In genomic region chr1:51667556-51667955, GRCh38 we compare ENCODE assay signal across 15 cellular contexts. TPM values are rescaled to one million over a fixed set of nuclear protein-coding genes. Genes with fewer than 3 reads are reported as not detected.
DNase-seq lines count a peak whose midpoint lies in the region; ATAC-seq, FAIRE-seq and TF ChIP-seq lines count a peak whose summit lies in the region.
"Had no signal": no experiment of that assay in that cellular context is flagged by ENCODE, and none has a peak within 500 bp of the region (broad histone marks: within the 10 kb centered on the region; RNA-seq: fewer than 3 reads in every experiment).

No MANE protein-coding gene starts in this region.

- CTCF ChIA-PET in IMR-90 (lab: Yijun Ruan, JAX) (interaction anchor here (0.6 kb wide), 1 partner anchor 17 kb away, joined by 3 read pairs; no protein-coding TSS in a partner anchor), endothelial cell of umbilical vein (lab: Charles Lee) (interaction anchor here (0.8 kb wide), 1 partner anchor 23 kb away, joined by 3 read pairs; no protein-coding TSS in a partner anchor)

- TF ChIP-seq POLR2A in IMR-90 (IDR thresholded peaks at IDR 0.05; ENCODE audit: low read depth, low read length) (no peak), endothelial cell of umbilical vein (IDR thresholded peaks at IDR 0.05; ENCODE audit: low read depth, low read length) (no peak)

- H4K8ac ChIP-seq in IMR-90 (ENCODE audit: low read depth in 2 of 2, low read length in 2 of 2) (no peak overlapping the region), trophoblast cell (ENCODE audit: low read depth, low read length) (no peak overlapping the region)

- no peak overlapping the region for H4K12ac ChIP-seq in trophoblast cell (ENCODE audit: low read depth, low read length)

- H2AK5ac ChIP-seq in IMR-90 (ENCODE audit: low read depth, low read length) (peak overlapping the region; percentile 72; the same call in 1 of the 2 replicates), trophoblast cell (ENCODE audit: low read length) (no peak overlapping the region)

- no peak overlapping the region; the same call in 2 of the 3 replicates for H2BK15ac ChIP-seq in IMR-90 (ENCODE audit: low read depth, low read length)

- H2BK5ac ChIP-seq in IMR-90 (ENCODE audit: low read depth, low read length, poor library complexity, severe bottlenecking) (no peak overlapping the region), trophoblast cell (ENCODE audit: low read depth, low read length, poor library complexity) (no peak overlapping the region)

- H3K4me2 ChIP-seq in IMR-90 (ENCODE audit: low read depth, low read length) (no peak overlapping the region), endothelial cell of umbilical vein (ENCODE audit: insufficient read depth, low read length) (peak overlapping the region; percentile 26), trophoblast cell (ENCODE audit: low read length) (no peak overlapping the region), smooth muscle cell (no peak overlapping the region)
- H3K4me2 ChIP-seq: BLaER1 treated with 17β-estradiol and CSF1 and Interleukin-3, amounts not matched to agents 10 nM and 100 nM had no signal

- H3K14ac ChIP-seq in IMR-90 (replicated peaks; ENCODE audit: low read depth, low read length) (no peak overlapping the region), trophoblast cell (ENCODE audit: low read length) (no peak overlapping the region)

- H4K91ac ChIP-seq in IMR-90 (ENCODE audit: insufficient read depth, low read depth, low read length) = no peak overlapping the region
- peak overlapping the region; percentile 61 for H4K91ac ChIP-seq in trophoblast cell (ENCODE audit: low read depth, low read length)

- no peak overlapping the region for H4K5ac ChIP-seq in IMR-90 (ENCODE audit: low read depth, low read length)

- FAIRE-seq in endothelial cell of umbilical vein (lab: Jason Lieb, UNC) = no peak
- FAIRE-seq: GM19239 had no signal

- H3K36me3 ChIP-seq in IMR-90 (ENCODE audit: control insufficient read depth, insufficient read depth, low read length) (no peaks in the 10 kb centered on the region), endothelial cell of umbilical vein (ENCODE audit: control insufficient read depth in 2 of 2, extremely low read depth in 1 of 2, insufficient read depth in 2 of 2, low read length in 2 of 2) (no peaks in the 10 kb centered on the region), trophoblast cell (ENCODE audit: control insufficient read depth in 1 of 2, insufficient read depth in 2 of 2, low read length in 2 of 2) (peaks cover 0 to 3% of the 10 kb centered on the region in 2 experiments), smooth muscle cell (ENCODE audit: low read depth) (no peaks in the 10 kb centered on the region)

- peaks cover 34 to 60% of the 10 kb centered on the region in 2 experiments for H3K79me1 ChIP-seq in IMR-90 (ENCODE audit: low read depth in 1 of 2, low read length in 2 of 2)
- H3K79me1 ChIP-seq in trophoblast cell (ENCODE audit: low read length) = peaks cover 9% of the 10 kb centered on the region

- H3K18ac ChIP-seq in IMR-90 (ENCODE audit: low read depth, low read length) = no peak overlapping the region
- no peak overlapping the region for H3K18ac ChIP-seq in trophoblast cell (ENCODE audit: low read length)

- POLR2A ChIA-PET in IMR-90 (lab: Charles Lee; ENCODE audit: unreplicated experiment) (no interaction called here), endothelial cell of umbilical vein (lab: Charles Lee) (no interaction called here)

- intact Hi-C loops in IMR-90 (cut with micrococcal nuclease) (no loop called here), endothelial cell of umbilical vein (cut with micrococcal nuclease) (no loop called here)

- H2BK120ac ChIP-seq in IMR-90 (ENCODE audit: low read depth, low read length) (no peak overlapping the region), trophoblast cell (ENCODE audit: insufficient read depth, low read length, poor library complexity) (no peak overlapping the region)

- no peaks in the 10 kb centered on the region for H3K9me3 ChIP-seq in IMR-90 (ENCODE audit: control insufficient read depth, insufficient read depth, low read length)
- no peaks in the 10 kb centered on the region for H3K9me3 ChIP-seq in endothelial cell of umbilical vein (replicated peaks; ENCODE audit: control insufficient read depth, insufficient read depth, low read length)
- no peaks in the 10 kb centered on the region for H3K9me3 ChIP-seq in trophoblast cell (ENCODE audit: insufficient read depth, low read depth, low read length)
- no peaks in the 10 kb centered on the region for H3K9me3 ChIP-seq in smooth muscle cell (replicated peaks; ENCODE audit: low read depth)
- H3K9me3 ChIP-seq: BLaER1 treated with 17β-estradiol and CSF1 and Interleukin-3, amounts not matched to agents 10 nM and 100 nM had no signal

- H3K4ac ChIP-seq in IMR-90 (ENCODE audit: low read depth, low read length) (0 out of 2 replicates have a peak overlapping the region, but pooled peaks have one; percentile 33), trophoblast cell (ENCODE audit: low read depth, low read length) (peak overlapping the region; percentile 89)

- DNase-seq in IMR-90 (no peak), endothelial cell of umbilical vein (ENCODE audit: low read depth, low spot score) (no peak), trophoblast cell (no peak), smooth muscle cell (lab: John Stamatoyannopoulos, UW; ENCODE audit: unreplicated experiment) (no peak), NCI-H2107 treated with DMSO at 0.1 percent for 48 hours (lab: John Stamatoyannopoulos, UW; ENCODE audit: unreplicated experiment) (no peak)
- DNase-seq: 8988T; CD4-positive, CD25-positive, alpha-beta regulatory T cell; DMS53; GF-D8; HCEC 1CT; HFFc6 had no signal

- no peaks in the 10 kb centered on the region for H3K27me3 ChIP-seq in IMR-90 (ENCODE audit: control insufficient read depth, insufficient read depth, low read length)
- no peaks in the 10 kb centered on the region for H3K27me3 ChIP-seq in endothelial cell of umbilical vein (ENCODE audit: control insufficient read depth in 2 of 2, insufficient read depth in 2 of 2, low read length in 2 of 2)
- H3K27me3 ChIP-seq in trophoblast cell (ENCODE audit: insufficient read depth, low read length) = no peaks in the 10 kb centered on the region
- H3K27me3 ChIP-seq in smooth muscle cell (ENCODE audit: low read depth) = no peaks in the 10 kb centered on the region
- H3K27me3 ChIP-seq: BLaER1 treated with 17β-estradiol and CSF1 and Interleukin-3, amounts not matched to agents 10 nM and 100 nM had no signal

- H3K4me1 ChIP-seq in IMR-90 (ENCODE audit: control insufficient read depth, insufficient read depth, low read length) (peaks cover 17% of the 10 kb centered on the region), endothelial cell of umbilical vein (ENCODE audit: control insufficient read depth, extremely low read depth, insufficient read depth, low read length) (peaks cover 36% of the 10 kb centered on the region), trophoblast cell (ENCODE audit: control insufficient read depth in 1 of 2, insufficient read depth in 2 of 2, low read length in 2 of 2) (peaks cover 16 to 23% of the 10 kb centered on the region in 2 experiments), smooth muscle cell (ENCODE audit: low read depth) (no peaks in the 10 kb centered on the region)
- H3K4me1 ChIP-seq: BLaER1 treated with 17β-estradiol and CSF1 and Interleukin-3, amounts not matched to agents 10 nM and 100 nM had no signal

- no peak overlapping the region for H2BK20ac ChIP-seq in IMR-90 (ENCODE audit: low read depth, low read length)

- no peak overlapping the region for H3K56ac ChIP-seq in IMR-90 (ENCODE audit: extremely low read depth, insufficient read depth, low read length)

- H4K20me1 ChIP-seq in IMR-90 (ENCODE audit: insufficient read depth, low read length) (no peaks in the 10 kb centered on the region; the same call in 1 of the 2 replicates), endothelial cell of umbilical vein (replicated peaks; ENCODE audit: control insufficient read depth, extremely low read depth, insufficient read depth, low read length) (no peaks in the 10 kb centered on the region), smooth muscle cell (ENCODE audit: low read depth) (no peaks in the 10 kb centered on the region)

- H3K9me1 ChIP-seq in IMR-90 (ENCODE audit: insufficient read depth, low read length) (peaks cover 17% of the 10 kb centered on the region), endothelial cell of umbilical vein (replicated peaks; ENCODE audit: control insufficient read depth, extremely low read depth, insufficient read depth, low read length) (no peaks in the 10 kb centered on the region)

- H2BK12ac ChIP-seq in trophoblast cell (ENCODE audit: low read length) = no peak overlapping the region

- WGBS in IMR-90 (ENCODE audit: extremely low coverage in 2 of 2, insufficient read length in 1 of 2), 2 experiments = no CpG with 5 or more reads among the region's 2 CpGs
- WGBS in trophoblast cell (ENCODE audit: extremely low coverage, insufficient coverage, insufficient read length) = no CpG with 5 or more reads among the region's 2 CpGs
- 97% methylated on average over 2 of the region's 2 CpGs for whole genome bisulfite sequencing in smooth muscle cell (ENCODE audit: low lambda C conversion rate)

- ATAC-seq in IMR-90 (ENCODE audit: low read depth) (no peak), HG03039 (IDR thresholded peaks at IDR 0.05; ENCODE audit: unreplicated experiment) (no peak), GM19351 (IDR thresholded peaks at IDR 0.05; ENCODE audit: unreplicated experiment) (no peak)

- H3K23ac ChIP-seq in IMR-90 (ENCODE audit: low read depth, low read length) (no peak overlapping the region; the same call in 1 of the 2 replicates), trophoblast cell (ENCODE audit: low read length) (no peak overlapping the region)

- no peak overlapping the region for H3K27ac ChIP-seq in IMR-90 (ENCODE audit: insufficient read depth, low read length)
- no peak overlapping the region for H3K27ac ChIP-seq in endothelial cell of umbilical vein (ENCODE audit: insufficient read depth, low read depth, low read length)
- no peak overlapping the region for H3K27ac ChIP-seq in trophoblast cell (ENCODE audit: low read depth, low read length)
- H3K27ac ChIP-seq in smooth muscle cell (ENCODE audit: low read depth) = peak overlapping the region; percentile 50
- H3K27ac ChIP-seq: BLaER1 treated with 17β-estradiol and CSF1 and Interleukin-3, amounts not matched to agents 10 nM and 100 nM had no signal

- no peak for TF ChIP-seq RAD21 in IMR-90 (IDR thresholded peaks at IDR 0.05; ENCODE audit: low read length)

- dilution Hi-C loops in IMR-90 (cut with HindIII; ENCODE audit: low sequenced_read_pairs, unreplicated experiment) (no loop called here), endothelial cell of umbilical vein (cut with MboI; ENCODE audit: extremely low pct_ligation_motif_present, low sequenced_read_pairs) (no loop called here)

- in situ Hi-C loops in IMR-90 (cut with MboI; ENCODE audit: low sequenced_read_pairs) = no loop called here

- no TSS peak for BruUV-seq in IMR-90 (replicated peaks; lab: Mats Ljungman, UMichigan)
- BruUV-seq in endothelial cell of umbilical vein (replicated peaks; lab: Mats Ljungman, UMichigan) = no TSS peak

- H2AFZ ChIP-seq in IMR-90 (replicated peaks; ENCODE audit: low read length, poor library complexity) = no peak overlapping the region
- H2AFZ ChIP-seq in endothelial cell of umbilical vein (ENCODE audit: low read depth, low read length) = no peak overlapping the region
- H2AFZ ChIP-seq in trophoblast cell (ENCODE audit: insufficient read depth, low read length, poor library complexity) = no peak overlapping the region
- H2AFZ ChIP-seq in smooth muscle cell (ENCODE audit: low read depth) = no peak overlapping the region

- no peak overlapping the region for H2AK9ac ChIP-seq in IMR-90 (replicated peaks; ENCODE audit: low read depth, low read length, poor library complexity)

- peaks cover under 1% of the 10 kb centered on the region for H3K79me2 ChIP-seq in endothelial cell of umbilical vein (ENCODE audit: control insufficient read depth, insufficient read depth, low read length)
- H3K79me2 ChIP-seq in trophoblast cell (ENCODE audit: control insufficient read depth, insufficient read depth, low read length, poor library complexity) = peaks cover 1% of the 10 kb centered on the region
- H3K79me2 ChIP-seq in smooth muscle cell (ENCODE audit: low read depth) = peaks cover 29% of the 10 kb centered on the region

- peaks cover 6% of the 10 kb centered on the region for H3F3A ChIP-seq in smooth muscle cell (ENCODE audit: low read depth)

- H3K4me3 ChIP-seq in IMR-90 (ENCODE audit: insufficient read depth, low read depth, low read length) (no peak overlapping the region), endothelial cell of umbilical vein (replicated peaks in 1 of 3; ENCODE audit: insufficient read depth in 1 of 3, low read depth in 1 of 3, low read length in 3 of 3) (no peak overlapping the region), trophoblast cell (ENCODE audit: low read depth, low read length) (no peak overlapping the region), smooth muscle cell (no peak overlapping the region)
- H3K4me3 ChIP-seq: BLaER1 treated with 17β-estradiol and CSF1 and Interleukin-3, amounts not matched to agents 10 nM and 100 nM had no signal

- TF ChIP-seq CTCF in IMR-90 (conservative IDR thresholded peaks at IDR 0.05; ENCODE audit: low read depth, low read length) = no peak
- no peak for TF ChIP-seq CTCF in endothelial cell of umbilical vein (IDR thresholded peaks at IDR 0.05; ENCODE audit: extremely low read depth in 1 of 2, insufficient read depth in 1 of 2, low read depth in 1 of 2, low read length in 2 of 2)
- TF ChIP-seq CTCF in smooth muscle cell (IDR thresholded peaks at IDR 0.05; ENCODE audit: borderline replicate concordance, insufficient read depth, poor library complexity, severe bottlenecking) = no peak

- H3K9ac ChIP-seq in IMR-90 (ENCODE audit: low read depth, low read length) (no peak overlapping the region), endothelial cell of umbilical vein (replicated peaks; ENCODE audit: extremely low read depth, insufficient read depth, low read length) (no peak overlapping the region), trophoblast cell (ENCODE audit: low read length) (no peak overlapping the region), smooth muscle cell (ENCODE audit: low read depth) (no peak overlapping the region)
- H3K9ac ChIP-seq: BLaER1 treated with 17β-estradiol and CSF1 and Interleukin-3, amounts not matched to agents 10 nM and 100 nM had no signal

RNA-seq across cellular contexts. Expression of gene OSBPL9, which starts 50.7 kb away (rescaled TPM):
- 98.9 and 127 TPM in 2 replicates for total RNA-seq in IMR-90 (2012; rRNA removed)
- polyA plus RNA-seq in IMR-90 (2012; rRNA removed) = 38.1 and 51.4 TPM in 2 replicates
- 11.8 and 14.9 TPM in 2 replicates for polyA plus RNA-seq in IMR-90 (2012; cell fraction: cytosol; rRNA removed)
- polyA plus RNA-seq in IMR-90 (2012; cell fraction: nucleus; rRNA removed; ENCODE audit: low replicate concordance) = 15.3 and 74.5 TPM in 2 replicates
- 74.8 and 80.3 TPM in 2 replicates for total RNA-seq in endothelial cell of umbilical vein
- polyA plus RNA-seq in endothelial cell of umbilical vein = 46.2 and 52.5 TPM in 2 replicates
- 55.0 and 58.8 TPM in 2 replicates for polyA plus RNA-seq in endothelial cell of umbilical vein (2011; cell fraction: cytosol; rRNA removed)
- 90.8 and 101 TPM in 2 replicates for polyA plus RNA-seq in endothelial cell of umbilical vein (2011; cell fraction: nucleus; rRNA removed)
- polyA plus RNA-seq in endothelial cell of umbilical vein (2012) = 47.7 and 64.7 TPM in 2 replicates
- polyA minus RNA-seq in endothelial cell of umbilical vein = 165 and 179 TPM in 2 replicates
- polyA minus RNA-seq in endothelial cell of umbilical vein (2011; cell fraction: cytosol; rRNA and poly(A)+ RNA removed) = 50.0 TPM
- polyA minus RNA-seq in endothelial cell of umbilical vein (2011; cell fraction: nucleus; rRNA and poly(A)+ RNA removed) = 155 and 206 TPM in 2 replicates
- polyA plus RNA-seq in trophoblast cell (2013) = 187 and 189 TPM in 2 replicates
- total RNA-seq in smooth muscle cell = 112 and 117 TPM in 2 replicates
- polyA plus RNA-seq in smooth muscle cell = 64.4 and 66.7 TPM in 2 replicates
